3 cellular contexts compared by ENCODE assay signal in the genomic region with DNA sequence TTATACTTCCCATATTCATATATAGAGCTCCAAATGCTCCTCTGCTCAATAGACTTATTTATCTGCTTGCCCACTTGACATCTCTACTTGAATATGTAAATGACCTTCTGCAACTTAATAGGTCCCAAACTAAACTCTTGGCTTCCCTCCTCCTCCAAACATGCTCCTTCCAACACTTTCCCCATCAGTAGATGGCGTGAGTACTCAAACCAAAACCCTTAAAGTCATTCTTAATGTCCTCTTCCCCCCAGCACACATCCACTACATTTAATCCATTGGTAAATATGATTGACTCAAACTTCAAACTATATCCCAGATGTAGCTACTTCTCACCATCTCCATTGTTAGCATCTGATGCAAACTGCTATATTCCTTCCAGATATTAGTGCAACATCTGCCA.
TF ChIP-seq lines count a peak whose summit lies in the region.

No MANE protein-coding gene starts in this region.

TF ChIP-seq in liver, 16 proteins besides CTCF, POLR2A, EP300 and RAD21 (continued from another document):
- TF ChIP-seq, protein P1, sequence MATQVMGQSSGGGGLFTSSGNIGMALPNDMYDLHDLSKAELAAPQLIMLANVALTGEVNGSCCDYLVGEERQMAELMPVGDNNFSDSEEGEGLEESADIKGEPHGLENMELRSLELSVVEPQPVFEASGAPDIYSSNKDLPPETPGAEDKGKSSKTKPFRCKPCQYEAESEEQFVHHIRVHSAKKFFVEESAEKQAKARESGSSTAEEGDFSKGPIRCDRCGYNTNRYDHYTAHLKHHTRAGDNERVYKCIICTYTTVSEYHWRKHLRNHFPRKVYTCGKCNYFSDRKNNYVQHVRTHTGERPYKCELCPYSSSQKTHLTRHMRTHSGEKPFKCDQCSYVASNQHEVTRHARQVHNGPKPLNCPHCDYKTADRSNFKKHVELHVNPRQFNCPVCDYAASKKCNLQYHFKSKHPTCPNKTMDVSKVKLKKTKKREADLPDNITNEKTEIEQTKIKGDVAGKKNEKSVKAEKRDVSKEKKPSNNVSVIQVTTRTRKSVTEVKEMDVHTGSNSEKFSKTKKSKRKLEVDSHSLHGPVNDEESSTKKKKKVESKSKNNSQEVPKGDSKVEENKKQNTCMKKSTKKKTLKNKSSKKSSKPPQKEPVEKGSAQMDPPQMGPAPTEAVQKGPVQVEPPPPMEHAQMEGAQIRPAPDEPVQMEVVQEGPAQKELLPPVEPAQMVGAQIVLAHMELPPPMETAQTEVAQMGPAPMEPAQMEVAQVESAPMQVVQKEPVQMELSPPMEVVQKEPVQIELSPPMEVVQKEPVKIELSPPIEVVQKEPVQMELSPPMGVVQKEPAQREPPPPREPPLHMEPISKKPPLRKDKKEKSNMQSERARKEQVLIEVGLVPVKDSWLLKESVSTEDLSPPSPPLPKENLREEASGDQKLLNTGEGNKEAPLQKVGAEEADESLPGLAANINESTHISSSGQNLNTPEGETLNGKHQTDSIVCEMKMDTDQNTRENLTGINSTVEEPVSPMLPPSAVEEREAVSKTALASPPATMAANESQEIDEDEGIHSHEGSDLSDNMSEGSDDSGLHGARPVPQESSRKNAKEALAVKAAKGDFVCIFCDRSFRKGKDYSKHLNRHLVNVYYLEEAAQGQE (IDR thresholded peaks at IDR 0.05): no peak
- TF ChIP-seq EGR1 (IDR thresholded peaks at IDR 0.05; ENCODE audit: low read depth in 2 of 2) (no peak), FOXA2 (IDR thresholded peaks at IDR 0.05) (no peak), HNF4G (IDR thresholded peaks at IDR 0.05) (no peak), YY1 (IDR thresholded peaks at IDR 0.05) (no peak), FOXA1 (IDR thresholded peaks at IDR 0.05) (no peak), TAF1 (conservative IDR thresholded peaks at IDR 0.05) (no peak), HNF4A (conservative IDR thresholded peaks at IDR 0.05) (no peak), NR2F2 (IDR thresholded peaks at IDR 0.05) (no peak)
- TF ChIP-seq, protein P2, sequence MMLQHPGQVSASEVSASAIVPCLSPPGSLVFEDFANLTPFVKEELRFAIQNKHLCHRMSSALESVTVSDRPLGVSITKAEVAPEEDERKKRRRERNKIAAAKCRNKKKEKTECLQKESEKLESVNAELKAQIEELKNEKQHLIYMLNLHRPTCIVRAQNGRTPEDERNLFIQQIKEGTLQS (IDR thresholded peaks at IDR 0.05): no peak
- TF ChIP-seq, protein P3, sequence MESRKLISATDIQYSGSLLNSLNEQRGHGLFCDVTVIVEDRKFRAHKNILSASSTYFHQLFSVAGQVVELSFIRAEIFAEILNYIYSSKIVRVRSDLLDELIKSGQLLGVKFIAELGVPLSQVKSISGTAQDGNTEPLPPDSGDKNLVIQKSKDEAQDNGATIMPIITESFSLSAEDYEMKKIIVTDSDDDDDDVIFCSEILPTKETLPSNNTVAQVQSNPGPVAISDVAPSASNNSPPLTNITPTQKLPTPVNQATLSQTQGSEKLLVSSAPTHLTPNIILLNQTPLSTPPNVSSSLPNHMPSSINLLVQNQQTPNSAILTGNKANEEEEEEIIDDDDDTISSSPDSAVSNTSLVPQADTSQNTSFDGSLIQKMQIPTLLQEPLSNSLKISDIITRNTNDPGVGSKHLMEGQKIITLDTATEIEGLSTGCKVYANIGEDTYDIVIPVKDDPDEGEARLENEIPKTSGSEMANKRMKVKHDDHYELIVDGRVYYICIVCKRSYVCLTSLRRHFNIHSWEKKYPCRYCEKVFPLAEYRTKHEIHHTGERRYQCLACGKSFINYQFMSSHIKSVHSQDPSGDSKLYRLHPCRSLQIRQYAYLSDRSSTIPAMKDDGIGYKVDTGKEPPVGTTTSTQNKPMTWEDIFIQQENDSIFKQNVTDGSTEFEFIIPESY (IDR thresholded peaks at IDR 0.05): no peak

TF ChIP-seq in HepG2, 621 proteins besides CTCF, POLR2A, EP300 and RAD21 (continued from another document):
- TF ChIP-seq, protein P4, sequence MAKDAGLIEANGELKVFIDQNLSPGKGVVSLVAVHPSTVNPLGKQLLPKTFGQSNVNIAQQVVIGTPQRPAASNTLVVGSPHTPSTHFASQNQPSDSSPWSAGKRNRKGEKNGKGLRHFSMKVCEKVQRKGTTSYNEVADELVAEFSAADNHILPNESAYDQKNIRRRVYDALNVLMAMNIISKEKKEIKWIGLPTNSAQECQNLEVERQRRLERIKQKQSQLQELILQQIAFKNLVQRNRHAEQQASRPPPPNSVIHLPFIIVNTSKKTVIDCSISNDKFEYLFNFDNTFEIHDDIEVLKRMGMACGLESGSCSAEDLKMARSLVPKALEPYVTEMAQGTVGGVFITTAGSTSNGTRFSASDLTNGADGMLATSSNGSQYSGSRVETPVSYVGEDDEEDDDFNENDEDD (CRISPR knock-in tag; IDR thresholded peaks at IDR 0.05; ENCODE audit: borderline replicate concordance): no peak
- TF ChIP-seq STAG1 (CRISPR knock-in tag; IDR thresholded peaks at IDR 0.05): no peak
- TF ChIP-seq XBP1 (CRISPR knock-in tag; IDR thresholded peaks at IDR 0.05): no peak
- TF ChIP-seq, protein P5, sequence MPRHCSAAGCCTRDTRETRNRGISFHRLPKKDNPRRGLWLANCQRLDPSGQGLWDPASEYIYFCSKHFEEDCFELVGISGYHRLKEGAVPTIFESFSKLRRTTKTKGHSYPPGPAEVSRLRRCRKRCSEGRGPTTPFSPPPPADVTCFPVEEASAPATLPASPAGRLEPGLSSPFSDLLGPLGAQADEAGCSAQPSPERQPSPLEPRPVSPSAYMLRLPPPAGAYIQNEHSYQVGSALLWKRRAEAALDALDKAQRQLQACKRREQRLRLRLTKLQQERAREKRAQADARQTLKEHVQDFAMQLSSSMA (CRISPR knock-in tag; IDR thresholded peaks at IDR 0.05): no peak

TF ChIP-seq in SK-N-SH treated with all-trans-retinoic acid at 6 μM for 48 hours, 23 proteins besides CTCF, POLR2A, EP300 and RAD21 (continued from another document):
- TF ChIP-seq, protein P6, sequence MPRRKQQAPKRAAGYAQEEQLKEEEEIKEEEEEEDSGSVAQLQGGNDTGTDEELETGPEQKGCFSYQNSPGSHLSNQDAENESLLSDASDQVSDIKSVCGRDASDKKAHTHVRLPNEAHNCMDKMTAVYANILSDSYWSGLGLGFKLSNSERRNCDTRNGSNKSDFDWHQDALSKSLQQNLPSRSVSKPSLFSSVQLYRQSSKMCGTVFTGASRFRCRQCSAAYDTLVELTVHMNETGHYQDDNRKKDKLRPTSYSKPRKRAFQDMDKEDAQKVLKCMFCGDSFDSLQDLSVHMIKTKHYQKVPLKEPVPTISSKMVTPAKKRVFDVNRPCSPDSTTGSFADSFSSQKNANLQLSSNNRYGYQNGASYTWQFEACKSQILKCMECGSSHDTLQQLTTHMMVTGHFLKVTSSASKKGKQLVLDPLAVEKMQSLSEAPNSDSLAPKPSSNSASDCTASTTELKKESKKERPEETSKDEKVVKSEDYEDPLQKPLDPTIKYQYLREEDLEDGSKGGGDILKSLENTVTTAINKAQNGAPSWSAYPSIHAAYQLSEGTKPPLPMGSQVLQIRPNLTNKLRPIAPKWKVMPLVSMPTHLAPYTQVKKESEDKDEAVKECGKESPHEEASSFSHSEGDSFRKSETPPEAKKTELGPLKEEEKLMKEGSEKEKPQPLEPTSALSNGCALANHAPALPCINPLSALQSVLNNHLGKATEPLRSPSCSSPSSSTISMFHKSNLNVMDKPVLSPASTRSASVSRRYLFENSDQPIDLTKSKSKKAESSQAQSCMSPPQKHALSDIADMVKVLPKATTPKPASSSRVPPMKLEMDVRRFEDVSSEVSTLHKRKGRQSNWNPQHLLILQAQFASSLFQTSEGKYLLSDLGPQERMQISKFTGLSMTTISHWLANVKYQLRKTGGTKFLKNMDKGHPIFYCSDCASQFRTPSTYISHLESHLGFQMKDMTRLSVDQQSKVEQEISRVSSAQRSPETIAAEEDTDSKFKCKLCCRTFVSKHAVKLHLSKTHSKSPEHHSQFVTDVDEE (CRISPR knock-in tag; IDR thresholded peaks at IDR 0.05): no peak
- no peak for TF ChIP-seq TOX (CRISPR knock-in tag; IDR thresholded peaks at IDR 0.05; ENCODE audit: borderline replicate concordance)
- TF ChIP-seq SNAI2 (CRISPR knock-in tag; IDR thresholded peaks at IDR 0.05): no peak
- no peak for TF ChIP-seq ISL1 (CRISPR knock-in tag; IDR thresholded peaks at IDR 0.05)
- TF ChIP-seq ZFP3 (CRISPR knock-in tag; IDR thresholded peaks at IDR 0.05): no peak
- TF ChIP-seq, protein P7, sequence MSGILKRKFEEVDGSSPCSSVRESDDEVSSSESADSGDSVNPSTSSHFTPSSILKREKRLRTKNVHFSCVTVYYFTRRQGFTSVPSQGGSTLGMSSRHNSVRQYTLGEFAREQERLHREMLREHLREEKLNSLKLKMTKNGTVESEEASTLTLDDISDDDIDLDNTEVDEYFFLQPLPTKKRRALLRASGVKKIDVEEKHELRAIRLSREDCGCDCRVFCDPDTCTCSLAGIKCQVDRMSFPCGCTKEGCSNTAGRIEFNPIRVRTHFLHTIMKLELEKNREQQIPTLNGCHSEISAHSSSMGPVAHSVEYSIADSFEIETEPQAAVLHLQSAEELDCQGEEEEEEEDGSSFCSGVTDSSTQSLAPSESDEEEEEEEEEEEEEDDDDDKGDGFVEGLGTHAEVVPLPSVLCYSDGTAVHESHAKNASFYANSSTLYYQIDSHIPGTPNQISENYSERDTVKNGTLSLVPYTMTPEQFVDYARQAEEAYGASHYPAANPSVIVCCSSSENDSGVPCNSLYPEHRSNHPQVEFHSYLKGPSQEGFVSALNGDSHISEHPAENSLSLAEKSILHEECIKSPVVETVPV (CRISPR knock-in tag; IDR thresholded peaks at IDR 0.05): no peak
- TF ChIP-seq ZNF8 (CRISPR knock-in tag; IDR thresholded peaks at IDR 0.05): no peak
- TF ChIP-seq, protein P8, sequence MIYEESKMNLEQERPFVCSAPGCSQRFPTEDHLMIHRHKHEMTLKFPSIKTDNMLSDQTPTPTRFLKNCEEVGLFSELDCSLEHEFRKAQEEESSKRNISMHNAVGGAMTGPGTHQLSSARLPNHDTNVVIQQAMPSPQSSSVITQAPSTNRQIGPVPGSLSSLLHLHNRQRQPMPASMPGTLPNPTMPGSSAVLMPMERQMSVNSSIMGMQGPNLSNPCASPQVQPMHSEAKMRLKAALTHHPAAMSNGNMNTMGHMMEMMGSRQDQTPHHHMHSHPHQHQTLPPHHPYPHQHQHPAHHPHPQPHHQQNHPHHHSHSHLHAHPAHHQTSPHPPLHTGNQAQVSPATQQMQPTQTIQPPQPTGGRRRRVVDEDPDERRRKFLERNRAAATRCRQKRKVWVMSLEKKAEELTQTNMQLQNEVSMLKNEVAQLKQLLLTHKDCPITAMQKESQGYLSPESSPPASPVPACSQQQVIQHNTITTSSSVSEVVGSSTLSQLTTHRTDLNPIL (CRISPR knock-in tag; IDR thresholded peaks at IDR 0.05; ENCODE audit: low read depth): no peak
- no peak for TF ChIP-seq ARNTL (CRISPR knock-in tag; IDR thresholded peaks at IDR 0.05; ENCODE audit: borderline replicate concordance, low read depth)
- no peak for TF ChIP-seq RARB (CRISPR knock-in tag; IDR thresholded peaks at IDR 0.05)
- TF ChIP-seq ZNF565 (CRISPR knock-in tag; conservative IDR thresholded peaks at IDR 0.05; ENCODE audit: low read depth): no peak
